Comparison of ENCODE assay signal across 15 cellular contexts in genomic region chrX:32673193-32673592, GRCh38.
DNase-seq lines count a peak whose midpoint lies in the region; ATAC-seq and TF ChIP-seq lines count a peak whose summit lies in the region.
"Had no signal": no experiment of that assay in that cellular context is flagged by ENCODE, and none has a peak within 500 bp of the region (broad histone marks: within the 10 kb centered on the region; RNA-seq: fewer than 3 reads in every experiment).

No MANE protein-coding gene starts in this region.

- H4K91ac ChIP-seq in H9 (ENCODE audit: insufficient read length, low read depth, low read length) = no peak overlapping the region

- no peaks in the 10 kb centered on the region for H3K4me1 ChIP-seq in ACC112 (ENCODE audit: control insufficient read depth, insufficient read depth, low read length, unreplicated experiment)
- H3K4me1 ChIP-seq in H9 (ENCODE audit: insufficient read depth, low read length) = no peaks in the 10 kb centered on the region

- TF ChIP-seq CTCF in H9 (conservative IDR thresholded peaks at IDR 0.05) (peak; percentile 65), GM10248 (IDR thresholded peaks at IDR 0.05; ENCODE audit: control extremely low read depth, extremely low read depth, low read depth, missing control alignments) (no peak)

- no peak overlapping the region for H3K4me3 ChIP-seq in ACC112 (ENCODE audit: low read depth, low read length)
- H3K4me3 ChIP-seq: heart right ventricle, thoracic aorta had no signal

- no peak overlapping the region for H3K9ac ChIP-seq in H9 (ENCODE audit: extremely low read depth, insufficient read length, low read length)

- H3K14ac ChIP-seq in H9 (ENCODE audit: insufficient read depth, low read length) = no peak overlapping the region

- no peak overlapping the region for H3K27ac Mint-ChIP-seq in H9
- H3K27ac Mint-ChIP-seq: CD4-positive, alpha-beta T cell; nephron had no signal

- H3K23me2 ChIP-seq in H9 (ENCODE audit: insufficient read length, low read depth, low read length, poor library complexity, severe bottlenecking) = no peaks in the 10 kb centered on the region

- no peak for ATAC-seq in SK-N-SH treated with all-trans-retinoic acid at 6 μM for 48 hours
- ATAC-seq: heart right ventricle had no signal

- POLR2A ChIA-PET in HEK293T (lab: Yijun Ruan, JAX) (no interaction called here), GM10248 (lab: Yijun Ruan, JAX) (no interaction called here)

- H3K4me1 Mint-ChIP-seq in H9 = no peaks in the 10 kb centered on the region

- no peaks in the 10 kb centered on the region for H3K79me2 ChIP-seq in ACC112 (ENCODE audit: control insufficient read depth, insufficient read depth, low read length, unreplicated experiment)
- H3K79me2 ChIP-seq in H9 (ENCODE audit: insufficient read depth, low read length) = no peaks in the 10 kb centered on the region

- no peak overlapping the region for H2BK5ac ChIP-seq in H9 (ENCODE audit: insufficient read length, low read length)

- H2BK120ac ChIP-seq in H9 (ENCODE audit: low read depth, low read length, poor library complexity, severe bottlenecking) = no peak overlapping the region

- no peak overlapping the region for H3K4me3 Mint-ChIP-seq in H9
- H3K4me3 Mint-ChIP-seq: CD4-positive, alpha-beta T cell; nephron had no signal

- no peak overlapping the region for H3T11ph ChIP-seq in H9 (ENCODE audit: low read length)

- no peaks in the 10 kb centered on the region for H3K79me1 ChIP-seq in H9 (ENCODE audit: insufficient read depth, low read depth, low read length, poor library complexity, severe bottlenecking)

- H2AFZ ChIP-seq in ACC112 (ENCODE audit: low read length, unreplicated experiment) (peak overlapping the region; percentile 38), H9 (ENCODE audit: low read length) (no peak overlapping the region)

- H3K18ac ChIP-seq in H9 (ENCODE audit: insufficient read length, low read depth, low read length) = no peak overlapping the region

- no peak overlapping the region for H2BK12ac ChIP-seq in H9 (ENCODE audit: insufficient read length, low read depth, low read length)

- no peaks in the 10 kb centered on the region for H3K27me3 Mint-ChIP-seq in H9 (ENCODE audit: low read depth)
- H3K27me3 Mint-ChIP-seq: CD4-positive, alpha-beta T cell had no signal

- no peaks in the 10 kb centered on the region for H3K27me3 ChIP-seq in ACC112 (ENCODE audit: insufficient read depth, low read length)
- H3K27me3 ChIP-seq in H9 (ENCODE audit: insufficient read depth, low read length) = no peaks in the 10 kb centered on the region
- H3K27me3 ChIP-seq: heart right ventricle had no signal

- no peak overlapping the region for H2BK20ac ChIP-seq in H9 (ENCODE audit: low read depth, low read length, poor library complexity, severe bottlenecking)

- no peak overlapping the region for H3K56ac ChIP-seq in H9 (ENCODE audit: insufficient read length, low read depth, low read length)

- H3K36me3 ChIP-seq in ACC112 (ENCODE audit: insufficient read depth, low read length) = no peaks in the 10 kb centered on the region
- H3K36me3 ChIP-seq: heart right ventricle, thoracic aorta had no signal

- H4K5ac ChIP-seq in H9 (ENCODE audit: insufficient read length, low read depth, low read length) = no peak overlapping the region

- no CpG with 5 or more reads among the region's 4 CpGs for WGBS in H9 (ENCODE audit: extremely low coverage, insufficient read length, low lambda C conversion rate)

- CTCF ChIA-PET in HEK293T (lab: Yijun Ruan, JAX) (no interaction called here), GM10248 (lab: Yijun Ruan, JAX) (no interaction called here)

- H3K23ac ChIP-seq in H9 (ENCODE audit: insufficient read length, low read depth, low read length) = no peak overlapping the region

- DNase-seq in H9 = no peak
- DNase-seq in iris pigment epithelial cell (ENCODE audit: low read depth) = peak; percentile 9
- DNase-seq in NCI-H1694 treated with DMSO at 0.1 percent for 48 hours (lab: John Stamatoyannopoulos, UW) = no peak
- DNase-seq in HEK293T (ENCODE audit: extremely low spot score) = no peak
- DNase-seq in activated T-cell treated with anti-CD3 and anti-CD28 coated beads, Interleukin-2, amount 50 U/mL, for 1 hour = no peak
- no peak for DNase-seq in GM10248 (ENCODE audit: extremely low spot score)
- DNase-seq: caudate nucleus; CD4-positive, alpha-beta T cell; heart right ventricle; NCI-H1436; stimulated activated CD4-positive, alpha-beta T cell treated with anti-CD3 and anti-CD28 coated beads, Interleukin-4, amount 100 ng/mL, for 4 hours had no signal

- no peaks in the 10 kb centered on the region for H3K36me3 Mint-ChIP-seq in H9 (ENCODE audit: insufficient read depth in 1 of 3, low read depth in 3 of 3)

- no peak overlapping the region for H4K8ac ChIP-seq in H9 (replicated peaks; ENCODE audit: insufficient read length, low read depth, low read length)

- H3K27ac ChIP-seq in ACC112 (ENCODE audit: low read depth, low read length) (no peak overlapping the region), H9 (ENCODE audit: insufficient read length, low read depth, low read length) (no peak overlapping the region)
- H3K27ac ChIP-seq: heart right ventricle, thoracic aorta had no signal

- no peaks in the 10 kb centered on the region for H3K9me3 ChIP-seq in H9 (ENCODE audit: control insufficient read depth, low read depth, low read length)
- H3K9me3 ChIP-seq: heart right ventricle, thoracic aorta had no signal

- H4K20me1 ChIP-seq in H9 (ENCODE audit: control insufficient read depth, insufficient read depth, insufficient read length) = no peaks in the 10 kb centered on the region

- no peak overlapping the region for H2AK5ac ChIP-seq in H9 (ENCODE audit: insufficient read length, low read length)

- peaks cover 0 to 5% of the 10 kb centered on the region in 2 experiments; a peak in 2 of 5 replicates for H3K9me3 Mint-ChIP-seq in H9
- H3K9me3 Mint-ChIP-seq: nephron had no signal

- H3K4me2 ChIP-seq in H9 (ENCODE audit: insufficient read depth, insufficient read length, low read length) = no peak overlapping the region

- H3K4ac ChIP-seq in H9 (ENCODE audit: low read depth, low read length) = no peak overlapping the region

- no peak overlapping the region for H2BK15ac ChIP-seq in H9 (ENCODE audit: low read depth, low read length)

TF ChIP-seq in SK-N-SH treated with all-trans-retinoic acid at 6 μM for 48 hours, 23 proteins besides CTCF, POLR2A, EP300 and RAD21:
- TF ChIP-seq ZFP30 (CRISPR knock-in tag; IDR thresholded peaks at IDR 0.05) = peak; percentile 58
- no peak for TF ChIP-seq OSR1 (CRISPR knock-in tag; IDR thresholded peaks at IDR 0.05)
- TF ChIP-seq CSRNP3 (CRISPR knock-in tag; IDR thresholded peaks at IDR 0.05) = no peak
- TF ChIP-seq CSDC2 (CRISPR knock-in tag; IDR thresholded peaks at IDR 0.05) = no peak

TF ChIP-seq in HEK293T, 16 proteins besides CTCF, POLR2A, EP300 and RAD21:
- TF ChIP-seq SUZ12 (IDR thresholded peaks at IDR 0.05) = no peak
- no peak for TF ChIP-seq L3MBTL2 (conservative IDR thresholded peaks at IDR 0.05)
- no peak for TF ChIP-seq HDGF (IDR thresholded peaks at IDR 0.05; ENCODE audit: borderline replicate concordance)
- TF ChIP-seq ARNT (IDR thresholded peaks at IDR 0.05) = no peak
- no peak for TF ChIP-seq ZNF384 (IDR thresholded peaks at IDR 0.05)
- no peak for TF ChIP-seq CTBP1 (IDR thresholded peaks at IDR 0.05; ENCODE audit: borderline replicate concordance)
- TF ChIP-seq FOXM1 (IDR thresholded peaks at IDR 0.05; ENCODE audit: borderline replicate concordance) = no peak
